ENCODE assay signal across 16 cellular contexts in genomic region chr15:40190591-40190990, GRCh38. TPM values are rescaled to one million over a fixed set of nuclear protein-coding genes. Genes with fewer than 3 reads are reported as not detected.
DNase-seq lines count a peak whose midpoint lies in the region; ATAC-seq, FAIRE-seq and TF ChIP-seq lines count a peak whose summit lies in the region.
"Had no signal": no experiment of that assay in that cellular context is flagged by ENCODE, and none has a peak within 500 bp of the region (broad histone marks: within the 10 kb centered on the region; RNA-seq: fewer than 3 reads in every experiment).

No MANE protein-coding gene starts in this region.

- H3K9ac ChIP-seq in astrocyte (ENCODE audit: low read length), result no peak overlapping the region
- H3K9ac ChIP-seq: neural progenitor cell had no signal

- H3K36me3 ChIP-seq in astrocyte (ENCODE audit: insufficient read depth, low read length) (no peaks in the 10 kb centered on the region), sigmoid colon (no peaks in the 10 kb centered on the region), upper lobe of right lung (no peaks in the 10 kb centered on the region)
- H3K36me3 ChIP-seq: tibial nerve had no signal

- no peak overlapping the region for H3K27ac Mint-ChIP-seq in astrocyte (ENCODE audit: unreplicated experiment)
- H3K27ac Mint-ChIP-seq: neural progenitor cell; T-helper 2 cell treated with Interferon-gamma antibody and Interleukin-4, amounts not matched to agents 5 μg/mL and 100 μg/mL, for 36 hours had no signal

- no peaks in the 10 kb centered on the region for H3K9me3 Mint-ChIP-seq in astrocyte (ENCODE audit: unreplicated experiment)
- H3K9me3 Mint-ChIP-seq: neural progenitor cell; T-helper 2 cell treated with Interferon-gamma antibody and Interleukin-4, amounts not matched to agents 5 μg/mL and 100 μg/mL, for 36 hours had no signal

- H3K4me1 Mint-ChIP-seq in astrocyte (ENCODE audit: low read depth, unreplicated experiment), result no peaks in the 10 kb centered on the region
- H3K4me1 Mint-ChIP-seq: neural progenitor cell had no signal

- no peak for ATAC-seq in upper lobe of right lung
- ATAC-seq: left ventricle myocardium superior had no signal

- FAIRE-seq in HTR-8/SVneo (lab: Jason Lieb, UNC), result no peak
- FAIRE-seq in astrocyte (lab: Jason Lieb, UNC), result no peak
- FAIRE-seq: G401.6 had no signal

- H3K36me3 Mint-ChIP-seq in astrocyte (ENCODE audit: low read depth, unreplicated experiment), result no peaks in the 10 kb centered on the region

- no peak overlapping the region for H3K4me2 ChIP-seq in astrocyte (ENCODE audit: low read length)
- H3K4me2 ChIP-seq: neural progenitor cell had no signal

- H3K27me3 Mint-ChIP-seq in astrocyte (ENCODE audit: low read depth, unreplicated experiment), result no peaks in the 10 kb centered on the region

- no peaks in the 10 kb centered on the region for H4K20me1 ChIP-seq in astrocyte (ENCODE audit: insufficient read depth, low read length)

- H3K79me2 ChIP-seq in astrocyte (ENCODE audit: insufficient read depth, low read length), result peaks cover 19% of the 10 kb centered on the region

- 95 to 97% methylated on average over 6 of the region's 6 CpGs for WGBS in sigmoid colon, 2 donors

- no peaks in the 10 kb centered on the region for H3K27me3 ChIP-seq in astrocyte (ENCODE audit: insufficient read depth, low read length)
- no peaks in the 10 kb centered on the region for H3K27me3 ChIP-seq in sigmoid colon
- H3K27me3 ChIP-seq in upper lobe of right lung, result no peaks in the 10 kb centered on the region
- H3K27me3 ChIP-seq: neural progenitor cell, spleen, tibial nerve had no signal

- in situ Hi-C loops in ACHN (cut with HindIII; ENCODE audit: low pct_ligation_motif_present, low pct_unique_long_range_greater_than_20kb, low sequenced_read_pairs), result no loop called here

- TF ChIP-seq POLR2A in sigmoid colon (IDR thresholded peaks at IDR 0.05), result no peak

- peak; percentile 17 for DNase-seq in ACHN
- peak; percentile 11 for DNase-seq in HTR-8/SVneo (ENCODE audit: insufficient read length, low spot score)
- peak; percentile 69 for DNase-seq in astrocyte (ENCODE audit: low read depth)
- DNase-seq in glomerular endothelial cell (ENCODE audit: extremely low read depth, low read depth, low spot score), result peak; percentile 29
- DNase-seq in sigmoid colon, result no peak
- no peak for DNase-seq in amniotic stem cell (lab: John Stamatoyannopoulos, UW)
- no peak for DNase-seq in NCI-H2107 (lab: John Stamatoyannopoulos, UW)
- no peak for DNase-seq in upper lobe of right lung
- DNase-seq: activated gamma-delta T cell, KG1, left ventricle myocardium superior, spleen had no signal

- no peak for TF ChIP-seq EP300 in sigmoid colon (IDR thresholded peaks at IDR 0.05)

- H3K9me3 ChIP-seq in astrocyte (ENCODE audit: insufficient read depth, low read depth, low read length), result no peaks in the 10 kb centered on the region
- no peaks in the 10 kb centered on the region for H3K9me3 ChIP-seq in sigmoid colon
- H3K9me3 ChIP-seq in upper lobe of right lung, result no peaks in the 10 kb centered on the region
- H3K9me3 ChIP-seq: spleen, tibial nerve had no signal

- no peak overlapping the region for H3K4me3 Mint-ChIP-seq in astrocyte (ENCODE audit: unreplicated experiment)
- H3K4me3 Mint-ChIP-seq: neural progenitor cell; T-helper 2 cell treated with Interferon-gamma antibody and Interleukin-4, amounts not matched to agents 5 μg/mL and 100 μg/mL, for 36 hours had no signal

- TF ChIP-seq CTCF in astrocyte (IDR thresholded peaks at IDR 0.05; ENCODE audit: insufficient read depth, low read depth, low read length) (no peak), sigmoid colon (IDR thresholded peaks at IDR 0.05) (no peak), upper lobe of right lung (IDR thresholded peaks at IDR 0.05) (no peak)

- intact Hi-C loops in sigmoid colon (cut with DNase I) (no loop called here), upper lobe of right lung (cut with DNase I) (no loop called here)

- H3K4me3 ChIP-seq in astrocyte (ENCODE audit: insufficient read depth, low read depth, low read length) (no peak overlapping the region), sigmoid colon (no peak overlapping the region), upper lobe of right lung (no peak overlapping the region)
- H3K4me3 ChIP-seq: neural progenitor cell, spleen, tibial nerve had no signal

- peak overlapping the region; percentile 41 for H3K27ac ChIP-seq in astrocyte (ENCODE audit: low read depth, low read length)
- H3K27ac ChIP-seq in sigmoid colon, result no peak overlapping the region
- H3K27ac ChIP-seq in upper lobe of right lung, result no peak overlapping the region
- H3K27ac ChIP-seq: neural progenitor cell, spleen, tibial nerve had no signal

- H2AFZ ChIP-seq in astrocyte (ENCODE audit: low read depth, low read length), result no peak overlapping the region
- H2AFZ ChIP-seq: neural progenitor cell had no signal

- H3K4me1 ChIP-seq in astrocyte (ENCODE audit: insufficient read depth, low read length), result no peaks in the 10 kb centered on the region
- no peaks in the 10 kb centered on the region for H3K4me1 ChIP-seq in sigmoid colon
- no peaks in the 10 kb centered on the region for H3K4me1 ChIP-seq in upper lobe of right lung
- H3K4me1 ChIP-seq: neural progenitor cell, spleen, tibial nerve had no signal

RNA-seq across cellular contexts. Expression of gene BUB1B, which starts 29.7 kb away (rescaled TPM):
- total RNA-seq in astrocyte (3.2 and 5.2 TPM in 2 replicates), glomerular endothelial cell (14.0 and 15.2 TPM in 2 replicates), sigmoid colon (1 to 10 TPM in 2 of 4 donors, under 1 TPM in 2; 0.33 to 3.6 (median 1.2) TPM), upper lobe of right lung (1.8 TPM)
- 1 to 10 TPM in 2 of 3 donors, under 1 TPM in 1; 0.60 to 9.6 (median 1.8) TPM for polyA plus RNA-seq in sigmoid colon

RNA-seq across cellular contexts. Expression of gene PAK6, which starts 48.3 kb away (rescaled TPM):
- total RNA-seq in astrocyte (0.38 and 1.1 TPM in 2 replicates), glomerular endothelial cell (not detected in 2 replicates), sigmoid colon (1 to 10 TPM in 3 of 4 donors, under 1 TPM in 1; 0.33 to 3.0 (median 1.2) TPM), upper lobe of right lung (5.7 TPM)
- 1 to 10 TPM; 1.2 to 2.8 (median 1.6) TPM for polyA plus RNA-seq in sigmoid colon

Comparison
In these comparisons a context has a peak if more than half of its experiments do, and no peak if none do; other contexts are left out.
1. DNase-seq: peak in ACHN (single experiment), HTR-8/SVneo (single experiment), astrocyte (single experiment) and glomerular endothelial cell (single experiment); none in sigmoid colon (single experiment), amniotic stem cell (single experiment), NCI-H2107 (single experiment) and upper lobe of right lung (single experiment).